Comparison of ENCODE assay signal across 33 cellular contexts in genomic region chr10:60960031-60960430, GRCh38. TPM values are rescaled to one million over a fixed set of nuclear protein-coding genes. Genes with fewer than 3 reads are reported as not detected.
"Had no signal": no experiment of that assay in that cellular context is flagged by ENCODE, and none has a peak within 500 bp of the region (broad histone marks: within the 10 kb centered on the region; RNA-seq: fewer than 3 reads in every experiment).

No MANE protein-coding gene starts in this region.

- ATAC-seq: activated CD8-positive, alpha-beta T cell treated with anti-CD3 and anti-CD28 coated beads for 36 hours; activated naive CD4-positive, alpha-beta T cell treated with anti-CD3 and anti-CD28 coated beads, Interleukin-2, amount 50 U/mL, for 72 hours; activated T-cell treated with anti-CD3 and anti-CD28 coated beads, Interleukin-2, amount 50 U/mL, for 4 hours; activated T-cell treated with anti-CD3 and anti-CD28 coated beads, Interleukin-2, amount 50 U/mL, for 72 hours; activated T-helper 17 cell treated with anti-CD3 and anti-CD28 coated beads, Interleukin-2, amount 50 U/mL, for 72 hours; body of pancreas had no signal

- H3K27me3 ChIP-seq: adrenal gland, ascending aorta, body of pancreas, brain microvascular endothelial cell, breast epithelium had no signal

- DNase-seq: activated B cell treated with CpG ODN at 0.5 μM for 24 hours; activated CD4-positive, alpha-beta memory T cell treated with anti-CD3 and anti-CD28 coated beads for 36 hours; activated CD4-positive, alpha-beta T cell treated with anti-CD3 and anti-CD28 coated beads for 4 hours; activated CD4-positive, alpha-beta T cell treated with anti-CD3 and anti-CD28 coated beads, Interleukin-2, amount 10 ng/mL, durations not matched to agents 24 days and 14 days; activated CD4-positive, alpha-beta T cell treated with anti-CD3 and anti-CD28 coated beads, Interleukin-2, amount 50 U/mL, for 1 hour; activated CD4-positive, alpha-beta T cell treated with anti-CD3 and anti-CD28 coated beads, Interleukin-2, amount 50 U/mL, for 4 hours; activated CD4-positive, CD25-positive, alpha-beta regulatory T cell treated with anti-CD3 and anti-CD28 coated beads, Interleukin-2, amount 50 U/mL, for 72 hours; activated CD8-positive, alpha-beta memory T cell treated with anti-CD3 and anti-CD28 coated beads, Interleukin-2, amount 50 U/mL, for 4 hours; activated CD8-positive, alpha-beta T cell treated with anti-CD3 and anti-CD28 coated beads for 36 hours; activated effector memory CD4-positive, alpha-beta T cell treated with anti-CD3 and anti-CD28 coated beads, Interleukin-2, amount 50 U/mL, for 16 hours; activated gamma-delta T cell treated with Interleukin-2 at 50 U/mL for 16 hours; activated naive CD4-positive, alpha-beta T cell; activated naive CD4-positive, alpha-beta T cell treated with anti-CD3 and anti-CD28 coated beads for 36 hours; activated naive CD4-positive, alpha-beta T cell treated with anti-CD3 and anti-CD28 coated beads, Interleukin-2, amount 50 U/mL, for 16 hours; activated naive CD8-positive, alpha-beta T cell treated with anti-CD3 and anti-CD28 coated beads for 36 hours; activated T-cell treated with anti-CD3 and anti-CD28 coated beads for 4 hours; activated T-cell treated with anti-CD3 and anti-CD28 coated beads, Interleukin-2, amount 50 U/mL, for 1 hour; activated T-cell treated with anti-CD3 and anti-CD28 coated beads, Interleukin-2, amount 50 U/mL, for 4 hours; activated T-cell treated with anti-CD3 and anti-CD28 coated beads, Interleukin-2, amount 50 U/mL, for 72 hours; amniotic stem cell; body of pancreas; brain microvascular endothelial cell; central memory CD4-positive, alpha-beta T cell; T-helper 2 cell; T-helper 9 cell had no signal

- H3K36me3 ChIP-seq: adrenal gland, ascending aorta, brain microvascular endothelial cell, breast epithelium had no signal

- H3K4me1 ChIP-seq: breast epithelium had no signal

- H3K27ac ChIP-seq: ascending aorta, body of pancreas, breast epithelium, VCaP had no signal

- H3K4me3 ChIP-seq: adrenal gland, ascending aorta, body of pancreas, breast epithelium had no signal

- H3K9me3 ChIP-seq: adrenal gland, ascending aorta, body of pancreas, breast epithelium had no signal

RNA-seq across cellular contexts. Expression of gene RHOBTB1, which starts 16.0 kb away (rescaled TPM):
- total RNA-seq: activated CD4-positive, alpha-beta memory T cell treated with anti-CD3 and anti-CD28 coated beads for 36 hours; activated CD4-positive, alpha-beta T cell treated with anti-CD3 and anti-CD28 coated beads, Interleukin-2, amount 10 ng/mL, durations not matched to agents 24 days and 14 days; activated CD8-positive, alpha-beta memory T cell treated with anti-CD3 and anti-CD28 coated beads for 36 hours; activated naive CD4-positive, alpha-beta T cell treated with anti-CD3 and anti-CD28 coated beads for 36 hours; activated T-helper 1 cell treated with anti-CD3 and anti-CD28 coated beads, Interleukin-12 subunit alpha, Interleukin-12 subunit beta, Interleukin-2, Interleukin-4 antibody, amounts not matched to agents 30 ng/mL and 10 ng/mL and 1 ng/mL, durations not matched to agents 14 hours and 24 hours and 36 hours had no signal
